Comparison of ENCODE assay signal across 13 cellular contexts in the genomic region with DNA sequence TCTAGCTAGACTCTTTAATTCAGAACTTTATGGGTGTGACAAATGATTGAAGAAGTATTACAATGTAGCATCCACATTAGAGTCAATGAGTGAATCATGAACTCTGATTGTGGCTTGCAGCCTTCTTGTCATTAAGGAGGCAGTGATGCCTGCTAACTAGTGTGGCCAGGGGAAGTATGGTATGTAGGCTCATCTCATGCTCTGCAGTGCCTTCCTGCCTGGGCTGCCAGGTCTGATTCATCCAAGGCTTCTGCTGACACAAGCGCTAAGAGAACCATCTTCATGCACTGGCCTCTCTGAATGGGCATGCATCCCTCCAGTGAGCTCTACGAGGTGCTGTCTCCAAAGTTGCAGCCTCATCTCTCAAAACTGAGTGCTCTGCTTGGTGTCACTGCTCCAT.
DNase-seq lines count a peak whose midpoint lies in the region; ATAC-seq and TF ChIP-seq lines count a peak whose summit lies in the region.
"Had no signal": no experiment of that assay in that cellular context is flagged by ENCODE, and none has a peak within 500 bp of the region (broad histone marks: within the 10 kb centered on the region; RNA-seq: fewer than 3 reads in every experiment).

No MANE protein-coding gene starts in this region.

- H3K4me1 ChIP-seq in IMR-90 (ENCODE audit: control insufficient read depth, insufficient read depth, low read length) (peaks cover 10% of the 10 kb centered on the region), gastrocnemius medialis (no peaks in the 10 kb centered on the region)

- no peak overlapping the region for H3K4me2 ChIP-seq in IMR-90 (ENCODE audit: low read depth, low read length)

- H3K14ac ChIP-seq in IMR-90 (replicated peaks; ENCODE audit: low read depth, low read length), result no peak overlapping the region

- H3K79me1 ChIP-seq in IMR-90 (ENCODE audit: low read depth in 1 of 2, low read length in 2 of 2), result peaks cover 0 to 4% of the 10 kb centered on the region in 2 experiments; a peak in 1 of 4 replicates

- H4K91ac ChIP-seq in IMR-90 (ENCODE audit: insufficient read depth, low read depth, low read length), result no peak overlapping the region

- no peak for TF ChIP-seq RAD21 in IMR-90 (IDR thresholded peaks at IDR 0.05; ENCODE audit: low read length)

- peaks cover 16% of the 10 kb centered on the region for H3K9me1 ChIP-seq in IMR-90 (ENCODE audit: insufficient read depth, low read length)

- no peak overlapping the region for H3K4ac ChIP-seq in IMR-90 (ENCODE audit: low read depth, low read length)

- dilution Hi-C loops in IMR-90 (cut with HindIII; ENCODE audit: low sequenced_read_pairs, unreplicated experiment), result no loop called here

- DNase-seq in AG10803 (ENCODE audit: low read depth), result peak; percentile 52
- peak; percentile 57 for DNase-seq in IMR-90
- DNase-seq in epithelial cell of esophagus (ENCODE audit: low read depth), result peak; percentile 45
- peak; percentile 76 for DNase-seq in kidney epithelial cell (ENCODE audit: low read depth)
- no peak for DNase-seq in substantia nigra (lab: John Stamatoyannopoulos, UW)
- DNase-seq in gastrocnemius medialis, result no peak
- DNase-seq: CD4-positive, alpha-beta T cell; DMS79 treated with DMSO at 0.1 percent for 48 hours; NCI-H226; NCI-H526 treated with DMSO at 0.1 percent for 48 hours; OCI-M1 had no signal

- H2BK20ac ChIP-seq in IMR-90 (ENCODE audit: low read depth, low read length), result no peak overlapping the region

- no peak overlapping the region for H2BK5ac ChIP-seq in IMR-90 (ENCODE audit: low read depth, low read length, poor library complexity, severe bottlenecking)

- no peak overlapping the region for H3K56ac ChIP-seq in IMR-90 (ENCODE audit: extremely low read depth, insufficient read depth, low read length)

- POLR2A ChIA-PET in IMR-90 (lab: Charles Lee; ENCODE audit: unreplicated experiment), result no interaction called here

- no peak overlapping the region for H3K27ac ChIP-seq in IMR-90 (ENCODE audit: insufficient read depth, low read length)
- no peak overlapping the region for H3K27ac ChIP-seq in substantia nigra (ENCODE audit: low read depth, low read length, poor library complexity, severe bottlenecking)
- no peak overlapping the region for H3K27ac ChIP-seq in gastrocnemius medialis

- no peaks in the 10 kb centered on the region for H3K36me3 ChIP-seq in IMR-90 (ENCODE audit: control insufficient read depth, insufficient read depth, low read length)
- H3K36me3 ChIP-seq in kidney epithelial cell (ENCODE audit: control insufficient read depth, insufficient read depth, low read length), result no peaks in the 10 kb centered on the region
- no peaks in the 10 kb centered on the region for H3K36me3 ChIP-seq in gastrocnemius medialis

- H4K8ac ChIP-seq in IMR-90 (ENCODE audit: low read depth in 2 of 2, low read length in 2 of 2), result no peak overlapping the region

- no peak overlapping the region for H2BK15ac ChIP-seq in IMR-90 (ENCODE audit: low read depth, low read length)

- no TSS peak for BruUV-seq in IMR-90 (replicated peaks; lab: Mats Ljungman, UMichigan)

- H3K4me3 ChIP-seq in AG10803 (ENCODE audit: low read length), result no peak overlapping the region
- H3K4me3 ChIP-seq in IMR-90 (ENCODE audit: insufficient read depth, low read depth, low read length), result no peak overlapping the region
- H3K4me3 ChIP-seq in epithelial cell of esophagus (ENCODE audit: low read length), result no peak overlapping the region
- no peak overlapping the region for H3K4me3 ChIP-seq in kidney epithelial cell (ENCODE audit: low read depth, low read length)
- no peak overlapping the region for H3K4me3 ChIP-seq in gastrocnemius medialis

- no peaks in the 10 kb centered on the region for H3K9me3 ChIP-seq in IMR-90 (ENCODE audit: control insufficient read depth, insufficient read depth, low read length)
- H3K9me3 ChIP-seq in gastrocnemius medialis, result no peaks in the 10 kb centered on the region

- WGBS in IMR-90 (ENCODE audit: extremely low coverage in 2 of 2, insufficient read length in 1 of 2), 2 experiments, result 77% methylated on average over 2 of the region's 2 CpGs; no CpG with 5 or more reads in 1 of the 2 experiments

- no peak overlapping the region for H2AK9ac ChIP-seq in IMR-90 (replicated peaks; ENCODE audit: low read depth, low read length, poor library complexity)

- H2BK120ac ChIP-seq in IMR-90 (ENCODE audit: low read depth, low read length), result 0 out of 2 replicates have a peak overlapping the region, but pooled peaks have one; percentile 5

- H4K20me1 ChIP-seq in IMR-90 (ENCODE audit: insufficient read depth, low read length), result no peaks in the 10 kb centered on the region

- no peak for TF ChIP-seq POLR2A in IMR-90 (IDR thresholded peaks at IDR 0.05; ENCODE audit: low read depth, low read length)
- TF ChIP-seq POLR2A in gastrocnemius medialis (IDR thresholded peaks at IDR 0.05), result no peak

- no peak overlapping the region for H3K18ac ChIP-seq in IMR-90 (ENCODE audit: low read depth, low read length)

- no peaks in the 10 kb centered on the region for H3K27me3 ChIP-seq in IMR-90 (ENCODE audit: control insufficient read depth, insufficient read depth, low read length)
- no peaks in the 10 kb centered on the region for H3K27me3 ChIP-seq in kidney epithelial cell (ENCODE audit: control insufficient read depth, insufficient read depth, low read length)
- H3K27me3 ChIP-seq in gastrocnemius medialis, result no peaks in the 10 kb centered on the region

- TF ChIP-seq CTCF in AG10803 (conservative IDR thresholded peaks at IDR 0.05; ENCODE audit: low read length) (no peak), IMR-90 (conservative IDR thresholded peaks at IDR 0.05; ENCODE audit: low read depth, low read length) (no peak), epithelial cell of esophagus (IDR thresholded peaks at IDR 0.05; ENCODE audit: insufficient read depth, low read depth, low read length, missing control alignments) (no peak), kidney epithelial cell (IDR thresholded peaks at IDR 0.05; ENCODE audit: insufficient read depth, low read length, poor library complexity, severe bottlenecking) (no peak), gastrocnemius medialis (IDR thresholded peaks at IDR 0.05 in 4 of 5, conservative IDR thresholded peaks at IDR 0.05 in 1 of 5) (no peak)

- CTCF ChIA-PET in IMR-90 (lab: Yijun Ruan, JAX), result interaction anchor here (1.1 kb wide), 1 partner anchor 138 kb away, joined by 5 read pairs; no protein-coding TSS in a partner anchor

- no peak overlapping the region for H3K23ac ChIP-seq in IMR-90 (ENCODE audit: low read depth, low read length)

- 0 out of 2 replicates have a peak overlapping the region, but pooled peaks have one; percentile 5 for H2AK5ac ChIP-seq in IMR-90 (ENCODE audit: low read depth, low read length)

- H2AFZ ChIP-seq in IMR-90 (replicated peaks; ENCODE audit: low read length, poor library complexity), result no peak overlapping the region

- no peak overlapping the region for H4K5ac ChIP-seq in IMR-90 (ENCODE audit: low read depth, low read length)

- peak; percentile 35; the same call in 1 of the 2 replicates for ATAC-seq in IMR-90 (ENCODE audit: low read depth)
- ATAC-seq in GM18909 (IDR thresholded peaks at IDR 0.05; ENCODE audit: poor library complexity, unreplicated experiment), result no peak
- ATAC-seq in HG03139 (IDR thresholded peaks at IDR 0.05; ENCODE audit: unreplicated experiment), result no peak
- no peak for ATAC-seq in gastrocnemius medialis

- H3K9ac ChIP-seq in IMR-90 (ENCODE audit: low read depth, low read length), result no peak overlapping the region

- in situ Hi-C loops in IMR-90 (cut with MboI; ENCODE audit: low sequenced_read_pairs) (no loop called here), gastrocnemius medialis (cut with MboI; ENCODE audit: low sequenced_read_pairs in 4 of 4) (no loop called here)

- intact Hi-C loops in IMR-90 (cut with micrococcal nuclease), result no loop called here
- intact Hi-C loops in gastrocnemius medialis (cut with DNase I; ENCODE audit: low total_unique reads), result no loop called here

TF ChIP-seq in IMR-90, 13 proteins besides CTCF, POLR2A, EP300 and RAD21:
- no peak for TF ChIP-seq MAFK (IDR thresholded peaks at IDR 0.05; ENCODE audit: low read depth, low read length)
- TF ChIP-seq NFE2L2 (IDR thresholded peaks at IDR 0.05; ENCODE audit: low read depth, low read length), result no peak
- no peak for TF ChIP-seq CHD1 (IDR thresholded peaks at IDR 0.05; ENCODE audit: low read depth, low read length)
- TF ChIP-seq, protein P1, sequence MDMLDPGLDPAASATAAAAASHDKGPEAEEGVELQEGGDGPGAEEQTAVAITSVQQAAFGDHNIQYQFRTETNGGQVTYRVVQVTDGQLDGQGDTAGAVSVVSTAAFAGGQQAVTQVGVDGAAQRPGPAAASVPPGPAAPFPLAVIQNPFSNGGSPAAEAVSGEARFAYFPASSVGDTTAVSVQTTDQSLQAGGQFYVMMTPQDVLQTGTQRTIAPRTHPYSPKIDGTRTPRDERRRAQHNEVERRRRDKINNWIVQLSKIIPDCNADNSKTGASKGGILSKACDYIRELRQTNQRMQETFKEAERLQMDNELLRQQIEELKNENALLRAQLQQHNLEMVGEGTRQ (IDR thresholded peaks at IDR 0.05; ENCODE audit: low read depth, low read length), result no peak
- no peak for TF ChIP-seq FOS (IDR thresholded peaks at IDR 0.05; ENCODE audit: low read depth, low read length)
- TF ChIP-seq MXI1 (IDR thresholded peaks at IDR 0.05; ENCODE audit: borderline replicate concordance, low read depth, low read length), result no peak
- TF ChIP-seq SMC3 (IDR thresholded peaks at IDR 0.05; ENCODE audit: low read depth, low read length), result no peak
- no peak for TF ChIP-seq BHLHE40 (IDR thresholded peaks at IDR 0.05; ENCODE audit: low read depth, low read length)
- no peak for TF ChIP-seq CEBPB (IDR thresholded peaks at IDR 0.05; ENCODE audit: low read depth, low read length)
- TF ChIP-seq, protein P2, sequence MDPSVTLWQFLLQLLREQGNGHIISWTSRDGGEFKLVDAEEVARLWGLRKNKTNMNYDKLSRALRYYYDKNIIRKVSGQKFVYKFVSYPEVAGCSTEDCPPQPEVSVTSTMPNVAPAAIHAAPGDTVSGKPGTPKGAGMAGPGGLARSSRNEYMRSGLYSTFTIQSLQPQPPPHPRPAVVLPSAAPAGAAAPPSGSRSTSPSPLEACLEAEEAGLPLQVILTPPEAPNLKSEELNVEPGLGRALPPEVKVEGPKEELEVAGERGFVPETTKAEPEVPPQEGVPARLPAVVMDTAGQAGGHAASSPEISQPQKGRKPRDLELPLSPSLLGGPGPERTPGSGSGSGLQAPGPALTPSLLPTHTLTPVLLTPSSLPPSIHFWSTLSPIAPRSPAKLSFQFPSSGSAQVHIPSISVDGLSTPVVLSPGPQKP (IDR thresholded peaks at IDR 0.05; ENCODE audit: borderline replicate concordance, low read depth, low read length), result no peak
- no peak for TF ChIP-seq MAZ (IDR thresholded peaks at IDR 0.05; ENCODE audit: borderline replicate concordance, low read depth, low read length)
- TF ChIP-seq RCOR1 (IDR thresholded peaks at IDR 0.05; ENCODE audit: insufficient replicate concordance, low read length), result no peak
- no peak for TF ChIP-seq RFX5 (IDR thresholded peaks at IDR 0.05; ENCODE audit: low read depth, low read length)

Comparison
In these comparisons a context has a peak if more than half of its experiments do, and no peak if none do; other contexts are left out.
1. DNase-seq: peak in AG10803 (single experiment), IMR-90 (single experiment), epithelial cell of esophagus (single experiment) and kidney epithelial cell (single experiment); none in substantia nigra (0 of 49) and gastrocnemius medialis (0 of 2).